Comparison of ENCODE assay signal across 11 cellular contexts in genomic region chr17:43660816-43661493, GRCh38. TPM values are rescaled to one million over a fixed set of nuclear protein-coding genes. Genes with fewer than 3 reads are reported as not detected.
DNase-seq lines count a peak whose midpoint lies in the region; ATAC-seq and TF ChIP-seq lines count a peak whose summit lies in the region.
"Had no signal": no experiment of that assay in that cellular context is flagged by ENCODE, and none has a peak within 500 bp of the region (broad histone marks: within the 10 kb centered on the region; RNA-seq: fewer than 3 reads in every experiment).

No MANE protein-coding gene starts in this region.

- H3K4me1 Mint-ChIP-seq in activated naive CD8-positive, alpha-beta T cell treated with anti-CD3 and anti-CD28 coated beads, Interleukin-2, amount 10 ng/mL, durations not matched to agents 7 days and 5 days, result peaks cover 21% of the 10 kb centered on the region
- peaks cover 24% of the 10 kb centered on the region for H3K4me1 Mint-ChIP-seq in activated naive CD8-positive, alpha-beta T cell treated with anti-CD3 and anti-CD28 coated beads for 36 hours
- peaks cover 37% of the 10 kb centered on the region for H3K4me1 Mint-ChIP-seq in T-helper 17 cell
- H3K4me1 Mint-ChIP-seq in stimulated activated effector memory CD8-positive, alpha-beta T cell treated with anti-CD3 and anti-CD28 coated beads, Interleukin-12 subunit alpha, Interleukin-12 subunit beta, amount 100 ng/mL, for 72 hours, result peaks cover 45% of the 10 kb centered on the region

- peak overlapping the region; percentile 61 for H3K27ac Mint-ChIP-seq in activated naive CD8-positive, alpha-beta T cell treated with anti-CD3 and anti-CD28 coated beads, Interleukin-2, amount 10 ng/mL, durations not matched to agents 7 days and 5 days
- no peak overlapping the region for H3K27ac Mint-ChIP-seq in activated naive CD8-positive, alpha-beta T cell treated with anti-CD3 and anti-CD28 coated beads for 36 hours
- H3K27ac Mint-ChIP-seq in T-helper 17 cell, result peak overlapping the region; percentile 88
- H3K27ac Mint-ChIP-seq in stimulated activated effector memory CD8-positive, alpha-beta T cell treated with anti-CD3 and anti-CD28 coated beads, Interleukin-12 subunit alpha, Interleukin-12 subunit beta, amount 100 ng/mL, for 72 hours, result no peak overlapping the region
- H3K27ac Mint-ChIP-seq: natural killer cell had no signal

- H3K4me1 ChIP-seq in esophagus squamous epithelium, result peaks cover 13 to 57% (median 41%) of the 10 kb centered on the region in 3 donors

- ATAC-seq in activated naive CD8-positive, alpha-beta T cell treated with anti-CD3 and anti-CD28 coated beads, Interleukin-2, amount 10 ng/mL, durations not matched to agents 7 days and 5 days (ENCODE audit: low read depth), result no peak
- ATAC-seq in T-helper 17 cell, result peak; percentile 31
- ATAC-seq in stimulated activated effector memory CD8-positive, alpha-beta T cell treated with anti-CD3 and anti-CD28 coated beads, Interleukin-12 subunit alpha, Interleukin-12 subunit beta, amount 100 ng/mL, for 72 hours, result no peak
- ATAC-seq in HG02571 (IDR thresholded peaks at IDR 0.05; ENCODE audit: unreplicated experiment), result no peak
- ATAC-seq: natural killer cell had no signal

- POLR2A ChIA-PET in activated naive CD8-positive, alpha-beta T cell treated with anti-CD3 and anti-CD28 coated beads, Interleukin-2, amount 10 ng/mL, durations not matched to agents 7 days and 5 days (lab: Charles Lee), result interaction anchor here (1.0 kb wide), 1 partner anchor 12 kb away, joined by 9 read pairs; no protein-coding TSS in a partner anchor

- TF ChIP-seq POLR2A in esophagus squamous epithelium (IDR thresholded peaks at IDR 0.05), result no peak

- H3K27ac ChIP-seq in esophagus squamous epithelium, result peak overlapping the region in 3 of 4 donors; percentile 56 to 69 (median 57)

- whole genome bisulfite sequencing in esophagus squamous epithelium, 2 donors, result 44 to 49% methylated on average over 4 of the region's 16 CpGs

- H3K27me3 Mint-ChIP-seq in activated naive CD8-positive, alpha-beta T cell treated with anti-CD3 and anti-CD28 coated beads, Interleukin-2, amount 10 ng/mL, durations not matched to agents 7 days and 5 days, result peaks cover 10% of the 10 kb centered on the region
- H3K27me3 Mint-ChIP-seq in activated naive CD8-positive, alpha-beta T cell treated with anti-CD3 and anti-CD28 coated beads for 36 hours, result peaks cover 16% of the 10 kb centered on the region
- no peaks in the 10 kb centered on the region for H3K27me3 Mint-ChIP-seq in T-helper 17 cell

- no peaks in the 10 kb centered on the region for H3K9me3 ChIP-seq in T-helper 17 cell (ENCODE audit: control insufficient read depth, low read length, poor library complexity, severe bottlenecking)
- H3K9me3 ChIP-seq in esophagus squamous epithelium, result no peaks in the 10 kb centered on the region

- H3K9me3 Mint-ChIP-seq in activated naive CD8-positive, alpha-beta T cell treated with anti-CD3 and anti-CD28 coated beads, Interleukin-2, amount 10 ng/mL, durations not matched to agents 7 days and 5 days, result no peaks in the 10 kb centered on the region
- H3K9me3 Mint-ChIP-seq in activated naive CD8-positive, alpha-beta T cell treated with anti-CD3 and anti-CD28 coated beads for 36 hours, result no peaks in the 10 kb centered on the region
- H3K9me3 Mint-ChIP-seq in stimulated activated effector memory CD8-positive, alpha-beta T cell treated with anti-CD3 and anti-CD28 coated beads, Interleukin-12 subunit alpha, Interleukin-12 subunit beta, amount 100 ng/mL, for 72 hours, result no peaks in the 10 kb centered on the region
- H3K9me3 Mint-ChIP-seq: natural killer cell had no signal

- peak overlapping the region in 3 of 4 donors; percentile 3 to 53 (median 32) for H3K4me3 ChIP-seq in esophagus squamous epithelium

- H3K27me3 ChIP-seq in esophagus squamous epithelium, result no peaks in the 10 kb centered on the region

- peak overlapping the region; percentile 57 for H3K4me3 Mint-ChIP-seq in activated naive CD8-positive, alpha-beta T cell treated with anti-CD3 and anti-CD28 coated beads, Interleukin-2, amount 10 ng/mL, durations not matched to agents 7 days and 5 days
- H3K4me3 Mint-ChIP-seq in activated naive CD8-positive, alpha-beta T cell treated with anti-CD3 and anti-CD28 coated beads for 36 hours, result no peak overlapping the region
- H3K4me3 Mint-ChIP-seq in T-helper 17 cell, result peak overlapping the region; percentile 84
- peak overlapping the region; percentile 47 for H3K4me3 Mint-ChIP-seq in stimulated activated effector memory CD8-positive, alpha-beta T cell treated with anti-CD3 and anti-CD28 coated beads, Interleukin-12 subunit alpha, Interleukin-12 subunit beta, amount 100 ng/mL, for 72 hours
- H3K4me3 Mint-ChIP-seq: natural killer cell had no signal

- intact Hi-C loops in esophagus squamous epithelium (cut with DNase I), result no loop called here

- no peaks in the 10 kb centered on the region for H3K36me3 Mint-ChIP-seq in activated naive CD8-positive, alpha-beta T cell treated with anti-CD3 and anti-CD28 coated beads, Interleukin-2, amount 10 ng/mL, durations not matched to agents 7 days and 5 days
- no peaks in the 10 kb centered on the region for H3K36me3 Mint-ChIP-seq in activated naive CD8-positive, alpha-beta T cell treated with anti-CD3 and anti-CD28 coated beads for 36 hours
- H3K36me3 Mint-ChIP-seq in T-helper 17 cell (ENCODE audit: low read depth), result no peaks in the 10 kb centered on the region
- H3K36me3 Mint-ChIP-seq in stimulated activated effector memory CD8-positive, alpha-beta T cell treated with anti-CD3 and anti-CD28 coated beads, Interleukin-12 subunit alpha, Interleukin-12 subunit beta, amount 100 ng/mL, for 72 hours, result no peaks in the 10 kb centered on the region
- H3K36me3 Mint-ChIP-seq: natural killer cell had no signal

- H3K36me3 ChIP-seq in esophagus squamous epithelium, result no peaks in the 10 kb centered on the region

- DNase-seq in activated naive CD8-positive, alpha-beta T cell treated with anti-CD3 and anti-CD28 coated beads, Interleukin-2, amount 10 ng/mL, durations not matched to agents 7 days and 5 days, result no peak
- no peak for DNase-seq in activated naive CD8-positive, alpha-beta T cell treated with anti-CD3 and anti-CD28 coated beads for 36 hours
- DNase-seq in T-helper 17 cell (no peak), esophagus squamous epithelium (lab: John Stamatoyannopoulos, UW) (no peak), C1 segment of cervical spinal cord (lab: John Stamatoyannopoulos, UW) (no peak), DMS 273 treated with DMSO at 0.1 percent for 48 hours (lab: John Stamatoyannopoulos, UW) (no peak)
- no peak for DNase-seq in stimulated activated effector memory CD8-positive, alpha-beta T cell treated with anti-CD3 and anti-CD28 coated beads, Interleukin-12 subunit alpha, Interleukin-12 subunit beta, amount 100 ng/mL, for 72 hours (ENCODE audit: low spot score in 2 of 2)
- DNase-seq: cerebellar nuclear complex, DMS79, natural killer cell had no signal

- TF ChIP-seq CTCF in esophagus squamous epithelium (IDR thresholded peaks at IDR 0.05), result no peak

RNA-seq across cellular contexts. Expression of gene MEOX1, which starts 0.8 kb away (rescaled TPM):
- total RNA-seq in activated naive CD8-positive, alpha-beta T cell treated with anti-CD3 and anti-CD28 coated beads, Interleukin-2, amount 10 ng/mL, durations not matched to agents 7 days and 5 days, result 1 to 10 TPM; 5.2 TPM
- under 1 TPM; 0.14 to 0.25 TPM for total RNA-seq in activated naive CD8-positive, alpha-beta T cell treated with anti-CD3 and anti-CD28 coated beads for 36 hours
- total RNA-seq in T-helper 17 cell, result 1 to 10 TPM; 5.5 to 6.0 TPM
- 1 to 10 TPM in 2 of 4 donors, under 1 TPM in 2; 0.64 to 6.1 (median 2.7) TPM for total RNA-seq in esophagus squamous epithelium

Comparison
In these comparisons a context has a peak if more than half of its experiments do, and no peak if none do; other contexts are left out.
1. H3K27ac Mint-ChIP-seq: peak in activated naive CD8-positive, alpha-beta T cell treated with anti-CD3 and anti-CD28 coated beads, Interleukin-2, amount 10 ng/mL, durations not matched to agents 7 days and 5 days (single experiment) and T-helper 17 cell (single experiment); none in activated naive CD8-positive, alpha-beta T cell treated with anti-CD3 and anti-CD28 coated beads for 36 hours (single experiment) and stimulated activated effector memory CD8-positive, alpha-beta T cell treated with anti-CD3 and anti-CD28 coated beads, Interleukin-12 subunit alpha, Interleukin-12 subunit beta, amount 100 ng/mL, for 72 hours (single experiment).